In the genomic region with DNA sequence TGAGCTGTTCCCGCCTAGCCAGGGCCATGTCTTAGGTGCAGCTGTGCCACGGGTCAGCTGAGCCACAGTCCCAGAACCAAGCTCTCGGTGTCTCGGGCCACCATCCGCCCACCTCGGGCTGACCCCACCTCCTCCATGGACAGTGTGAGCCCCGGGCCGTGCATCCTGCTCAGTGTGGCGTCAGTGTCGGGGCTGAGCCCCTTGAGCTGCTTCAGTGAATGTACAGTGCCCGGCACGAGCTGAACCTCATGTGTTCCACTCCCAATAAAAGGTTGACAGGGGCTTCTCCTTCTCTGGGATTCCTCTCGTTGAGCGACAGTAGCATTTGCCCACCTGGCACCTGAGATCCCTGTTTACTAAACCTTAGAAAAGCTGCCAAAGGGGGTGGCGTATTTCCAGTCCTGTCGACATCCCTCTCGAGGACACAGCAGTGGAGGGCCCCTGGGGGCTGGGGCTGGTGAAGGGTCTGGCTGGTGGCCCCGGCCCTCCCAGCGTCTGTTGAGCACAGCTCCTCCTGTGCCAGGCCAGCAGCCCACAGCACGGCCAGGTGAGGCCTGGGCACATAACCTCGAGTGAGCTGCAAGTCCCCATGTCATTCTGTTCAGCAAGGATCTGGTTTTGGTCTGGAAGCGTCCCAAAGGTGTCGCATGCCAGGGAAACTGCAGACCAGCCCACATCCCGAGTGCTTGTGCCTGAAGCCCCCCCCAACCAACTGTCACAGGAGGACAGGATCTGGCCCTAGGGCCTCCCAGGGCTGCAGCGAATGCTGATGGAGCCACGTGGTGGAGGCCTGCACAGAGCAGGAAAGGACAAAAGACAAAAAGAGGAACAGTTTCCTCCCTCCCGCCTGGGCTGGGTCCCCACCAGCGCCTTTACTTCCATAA, we compare ENCODE assay signal across 11 cellular contexts. TPM values are rescaled to one million over a fixed set of nuclear protein-coding genes. Genes with fewer than 3 reads are reported as not detected.
DNase-seq lines count a peak whose midpoint lies in the region; ATAC-seq and TF ChIP-seq lines count a peak whose summit lies in the region.
"Had no signal": no experiment of that assay in that cellular context is flagged by ENCODE, and none has a peak within 500 bp of the region (broad histone marks: within the 10 kb centered on the region; RNA-seq: fewer than 3 reads in every experiment).

No MANE protein-coding gene starts in this region.

- H3K4me1 ChIP-seq in right lobe of liver (peaks cover 0 to 20% (median 9%) of the 10 kb centered on the region in 4 donors), thoracic aorta (ENCODE audit: control insufficient read depth in 1 of 2, low read depth in 2 of 2) (peaks cover 19 to 61% of the 10 kb centered on the region in 2 donors), A673 (ENCODE audit: insufficient read depth, low read length, poor library complexity, severe bottlenecking) (peaks cover 3% of the 10 kb centered on the region)

- POLR2A ChIA-PET in A673 (lab: Charles Lee; ENCODE audit: low non-redundant PET), result no interaction called here

- no peaks in the 10 kb centered on the region for H3K9me3 ChIP-seq in right lobe of liver
- H3K9me3 ChIP-seq in thoracic aorta, result no peaks in the 10 kb centered on the region
- H3K9me3 ChIP-seq in A673 (ENCODE audit: low read depth, low read length, poor library complexity, severe bottlenecking), result no peaks in the 10 kb centered on the region

- H3K36me3 ChIP-seq in brain microvascular endothelial cell (replicated peaks) (peaks cover 4% of the 10 kb centered on the region), right lobe of liver (no peaks in the 10 kb centered on the region), thoracic aorta (no peaks in the 10 kb centered on the region), A673 (ENCODE audit: insufficient read depth, low read length, poor library complexity, severe bottlenecking) (no peaks in the 10 kb centered on the region)

- TF ChIP-seq POLR2A in right lobe of liver (IDR thresholded peaks at IDR 0.05), result no peak

- 15% methylated on average over 6 of the region's 28 CpGs for WGBS in right lobe of liver (ENCODE audit: insufficient coverage, low coverage, low lambda C conversion rate, missing lambda C conversion rate)

- CTCF ChIA-PET in A673 (lab: Charles Lee), result no interaction called here

- BruUV-seq in A673 (replicated peaks; lab: Mats Ljungman, UMichigan), result no TSS peak

- in situ Hi-C loops in brain microvascular endothelial cell (cut with HindIII; ENCODE audit: low pct_ligation_motif_present, low sequenced_read_pairs), result no loop called here

- intact Hi-C loops in right lobe of liver (cut with DNase I), result loop anchor here in 1 of 2 donors (10.0 kb wide), 1 partner anchor 68 kb away; no protein-coding TSS in a partner anchor
- intact Hi-C loops in A673 (cut with micrococcal nuclease; ENCODE audit: unreplicated experiment), result loop anchor here (10.0 kb wide), 1 partner anchor 232 kb away; the partner anchor contains the start of gene APMAP

- ATAC-seq in right lobe of liver (peak; percentile 56 to 78 (median 72)), thoracic aorta (ENCODE audit: insufficient number of reproducible peaks, low FRiP score, low read depth) (peak; percentile 5), HG03432 (IDR thresholded peaks at IDR 0.05; ENCODE audit: unreplicated experiment) (no peak)

- DNase-seq in Kasumi-1 (lab: John Stamatoyannopoulos, UW) (peak; percentile 76 to 80), brain microvascular endothelial cell (no peak), right lobe of liver (peak in 2 of 3 donors; percentile 68 to 74), thoracic aorta (ENCODE audit: low spot score) (no peak), GM10266 (ENCODE audit: extremely low spot score) (no peak), NCI-H510A (lab: John Stamatoyannopoulos, UW) (no peak), A673 (ENCODE audit: low spot score) (no peak)
- DNase-seq: GF-D8, NCI-H345, retina had no signal

- TF ChIP-seq CTCF in brain microvascular endothelial cell (IDR thresholded peaks at IDR 0.05; ENCODE audit: low read depth, low read length, missing control alignments), result no peak
- TF ChIP-seq CTCF in right lobe of liver (IDR thresholded peaks at IDR 0.05), result no peak
- TF ChIP-seq CTCF in thoracic aorta (IDR thresholded peaks at IDR 0.05), result no peak
- no peak for TF ChIP-seq CTCF in GM10266 (IDR thresholded peaks at IDR 0.05; ENCODE audit: control insufficient read depth, insufficient read depth, low read depth, missing control alignments)
- TF ChIP-seq CTCF in A673 (conservative IDR thresholded peaks at IDR 0.05; ENCODE audit: low read depth, low read length), result no peak

- H3K27me3 ChIP-seq in brain microvascular endothelial cell (replicated peaks) (no peaks in the 10 kb centered on the region), right lobe of liver (no peaks in the 10 kb centered on the region), thoracic aorta (replicated peaks; ENCODE audit: insufficient read depth) (no peaks in the 10 kb centered on the region), A673 (replicated peaks; ENCODE audit: insufficient read depth, low read depth, low read length, poor library complexity) (no peaks in the 10 kb centered on the region)

- H3K27ac ChIP-seq in brain microvascular endothelial cell, result peak overlapping the region; percentile 34
- H3K27ac ChIP-seq in right lobe of liver, result peak overlapping the region in 2 of 3 donors; percentile 33 to 38
- peak overlapping the region; percentile 96 to 98 for H3K27ac ChIP-seq in thoracic aorta
- no peak overlapping the region for H3K27ac ChIP-seq in A673 (ENCODE audit: low read depth, low read length, poor library complexity, severe bottlenecking)

- H3K4me3 ChIP-seq in brain microvascular endothelial cell (ENCODE audit: low read depth, low read length) (no peak overlapping the region), right lobe of liver (no peak overlapping the region), thoracic aorta (peak overlapping the region; percentile 1), A673 (ENCODE audit: low read depth, low read length, poor library complexity, severe bottlenecking) (no peak overlapping the region)

RNA-seq across cellular contexts. Expression of gene PYGB, which starts 21.2 kb away (rescaled TPM):
- total RNA-seq in right lobe of liver, result 10 to 100 TPM in 3 of 6 experiments, 1 to 10 TPM in 3; 6.6 to 27.4 (median 13.2) TPM
- total RNA-seq in thoracic aorta, result 100 to 1,000 TPM; 124 to 256 TPM
- 52.3 and 53.5 TPM in 2 replicates for total RNA-seq in A673 (2021)

RNA-seq across cellular contexts. Expression of gene ENTPD6, which starts 31.2 kb away (rescaled TPM):
- total RNA-seq in right lobe of liver, result 10 to 100 TPM; 28.8 to 48.4 (median 34.6) TPM
- total RNA-seq in thoracic aorta, result 100 to 1,000 TPM in 1 of 2 donors, 10 to 100 TPM in 1; 82.0 to 107 TPM
- total RNA-seq in A673 (2021), result 50.2 and 53.2 TPM in 2 replicates

Comparison
In these comparisons a context has a peak if more than half of its experiments do, and no peak if none do; other contexts are left out.
1. DNase-seq: peak in Kasumi-1 (2 of 2) and right lobe of liver (2 of 3); none in brain microvascular endothelial cell (single experiment), thoracic aorta (single experiment), GM10266 (single experiment), NCI-H510A (single experiment) and A673 (single experiment).